ENCODE assay signal across 1 cellular context in the genomic region with DNA sequence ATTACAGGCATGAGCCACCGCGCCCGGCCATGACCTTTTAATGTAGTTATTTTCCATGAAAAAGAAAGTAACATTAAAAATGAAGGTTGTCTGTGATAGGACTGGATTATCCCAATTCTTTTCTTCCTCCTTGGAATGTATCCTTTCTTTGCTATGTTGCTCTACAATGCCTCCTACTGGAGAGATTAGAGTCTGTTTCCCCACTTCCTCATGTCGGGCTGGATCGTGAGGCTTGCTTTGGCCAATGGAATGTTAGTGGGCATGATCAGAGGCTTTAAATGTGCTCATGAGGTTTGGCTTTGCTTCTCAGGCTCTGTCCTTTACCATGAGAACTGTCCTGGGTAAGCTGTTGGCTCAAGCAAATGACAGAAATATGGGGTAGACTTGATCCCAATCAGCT.
TF ChIP-seq lines count a peak whose summit lies in the region.

No MANE protein-coding gene starts in this region.

TF ChIP-seq in GM23338, 12 proteins besides CTCF, POLR2A, EP300 and RAD21 (continued from another document):
- TF ChIP-seq, protein P1, sequence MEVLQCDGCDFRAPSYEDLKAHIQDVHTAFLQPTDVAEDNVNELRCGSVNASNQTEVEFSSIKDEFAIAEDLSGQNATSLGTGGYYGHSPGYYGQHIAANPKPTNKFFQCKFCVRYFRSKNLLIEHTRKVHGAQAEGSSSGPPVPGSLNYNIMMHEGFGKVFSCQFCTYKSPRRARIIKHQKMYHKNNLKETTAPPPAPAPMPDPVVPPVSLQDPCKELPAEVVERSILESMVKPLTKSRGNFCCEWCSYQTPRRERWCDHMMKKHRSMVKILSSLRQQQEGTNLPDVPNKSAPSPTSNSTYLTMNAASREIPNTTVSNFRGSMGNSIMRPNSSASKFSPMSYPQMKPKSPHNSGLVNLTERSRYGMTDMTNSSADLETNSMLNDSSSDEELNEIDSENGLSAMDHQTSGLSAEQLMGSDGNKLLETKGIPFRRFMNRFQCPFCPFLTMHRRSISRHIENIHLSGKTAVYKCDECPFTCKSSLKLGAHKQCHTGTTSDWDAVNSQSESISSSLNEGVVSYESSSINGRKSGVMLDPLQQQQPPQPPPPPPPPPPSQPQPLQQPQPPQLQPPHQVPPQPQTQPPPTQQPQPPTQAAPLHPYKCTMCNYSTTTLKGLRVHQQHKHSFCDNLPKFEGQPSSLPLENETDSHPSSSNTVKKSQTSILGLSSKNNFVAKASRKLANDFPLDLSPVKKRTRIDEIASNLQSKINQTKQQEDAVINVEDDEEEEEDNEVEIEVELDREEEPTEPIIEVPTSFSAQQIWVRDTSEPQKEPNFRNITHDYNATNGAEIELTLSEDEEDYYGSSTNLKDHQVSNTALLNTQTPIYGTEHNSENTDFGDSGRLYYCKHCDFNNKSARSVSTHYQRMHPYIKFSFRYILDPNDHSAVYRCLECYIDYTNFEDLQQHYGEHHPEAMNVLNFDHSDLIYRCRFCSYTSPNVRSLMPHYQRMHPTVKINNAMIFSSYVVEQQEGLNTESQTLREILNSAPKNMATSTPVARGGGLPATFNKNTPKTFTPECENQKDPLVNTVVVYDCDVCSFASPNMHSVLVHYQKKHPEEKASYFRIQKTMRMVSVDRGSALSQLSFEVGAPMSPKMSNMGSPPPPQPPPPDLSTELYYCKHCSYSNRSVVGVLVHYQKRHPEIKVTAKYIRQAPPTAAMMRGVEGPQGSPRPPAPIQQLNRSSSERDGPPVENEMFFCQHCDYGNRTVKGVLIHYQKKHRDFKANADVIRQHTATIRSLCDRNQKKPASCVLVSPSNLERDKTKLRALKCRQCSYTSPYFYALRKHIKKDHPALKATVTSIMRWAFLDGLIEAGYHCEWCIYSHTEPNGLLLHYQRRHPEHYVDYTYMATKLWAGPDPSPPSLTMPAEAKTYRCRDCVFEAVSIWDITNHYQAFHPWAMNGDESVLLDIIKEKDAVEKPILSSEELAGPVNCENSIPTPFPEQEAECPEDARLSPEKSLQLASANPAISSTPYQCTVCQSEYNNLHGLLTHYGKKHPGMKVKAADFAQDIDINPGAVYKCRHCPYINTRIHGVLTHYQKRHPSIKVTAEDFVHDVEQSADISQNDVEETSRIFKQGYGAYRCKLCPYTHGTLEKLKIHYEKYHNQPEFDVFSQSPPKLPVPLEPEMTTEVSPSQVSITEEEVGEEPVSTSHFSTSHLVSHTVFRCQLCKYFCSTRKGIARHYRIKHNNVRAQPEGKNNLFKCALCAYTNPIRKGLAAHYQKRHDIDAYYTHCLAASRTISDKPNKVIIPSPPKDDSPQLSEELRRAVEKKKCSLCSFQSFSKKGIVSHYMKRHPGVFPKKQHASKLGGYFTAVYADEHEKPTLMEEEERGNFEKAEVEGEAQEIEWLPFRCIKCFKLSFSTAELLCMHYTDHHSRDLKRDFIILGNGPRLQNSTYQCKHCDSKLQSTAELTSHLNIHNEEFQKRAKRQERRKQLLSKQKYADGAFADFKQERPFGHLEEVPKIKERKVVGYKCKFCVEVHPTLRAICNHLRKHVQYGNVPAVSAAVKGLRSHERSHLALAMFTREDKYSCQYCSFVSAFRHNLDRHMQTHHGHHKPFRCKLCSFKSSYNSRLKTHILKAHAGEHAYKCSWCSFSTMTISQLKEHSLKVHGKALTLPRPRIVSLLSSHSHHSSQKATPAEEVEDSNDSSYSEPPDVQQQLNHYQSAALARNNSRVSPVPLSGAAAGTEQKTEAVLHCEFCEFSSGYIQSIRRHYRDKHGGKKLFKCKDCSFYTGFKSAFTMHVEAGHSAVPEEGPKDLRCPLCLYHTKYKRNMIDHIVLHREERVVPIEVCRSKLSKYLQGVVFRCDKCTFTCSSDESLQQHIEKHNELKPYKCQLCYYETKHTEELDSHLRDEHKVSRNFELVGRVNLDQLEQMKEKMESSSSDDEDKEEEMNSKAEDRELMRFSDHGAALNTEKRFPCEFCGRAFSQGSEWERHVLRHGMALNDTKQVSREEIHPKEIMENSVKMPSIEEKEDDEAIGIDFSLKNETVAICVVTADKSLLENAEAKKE (CRISPR knock-in tag; IDR thresholded peaks at IDR 0.05) = no peak
- TF ChIP-seq POLR2AphosphoS5 (IDR thresholded peaks at IDR 0.05; ENCODE audit: low read depth) = no peak
TF ChIP-seq in GM23338: peak in this region for 0.
